Comparison of ENCODE assay signal across 26 cellular contexts in the genomic region with DNA sequence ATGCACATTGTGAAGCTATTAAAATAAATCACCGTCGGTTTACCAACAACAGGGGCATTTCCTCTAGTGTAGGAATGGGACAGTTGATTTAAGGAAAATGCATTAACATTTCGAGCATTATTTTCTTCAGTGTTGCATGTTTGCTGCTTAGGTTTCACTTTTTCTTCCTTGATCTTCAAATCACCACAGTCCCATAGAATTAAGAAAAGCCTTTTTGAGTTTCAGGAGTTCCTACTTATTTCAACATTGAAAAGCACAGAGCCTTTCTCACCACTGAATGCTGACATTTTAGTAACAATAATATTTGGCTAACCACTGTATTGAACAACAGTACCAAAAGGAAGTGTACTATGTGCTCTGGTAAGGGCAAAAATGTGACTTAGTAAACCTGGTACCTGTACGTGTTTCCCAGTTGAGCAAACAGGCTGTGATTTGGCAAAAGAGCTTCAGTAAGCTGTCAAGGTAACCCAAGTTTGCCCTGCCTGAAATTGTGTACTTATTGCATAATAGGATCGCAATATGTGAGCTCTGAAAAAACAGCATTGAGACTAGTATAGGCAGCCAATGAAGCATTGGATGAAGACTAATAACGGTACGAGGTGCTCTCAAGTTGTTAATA. TPM values are rescaled to one million over a fixed set of nuclear protein-coding genes. Genes with fewer than 3 reads are reported as not detected.
DNase-seq lines count a peak whose midpoint lies in the region; ATAC-seq, FAIRE-seq and TF ChIP-seq lines count a peak whose summit lies in the region.
"Had no signal": no experiment of that assay in that cellular context is flagged by ENCODE, and none has a peak within 500 bp of the region (broad histone marks: within the 10 kb centered on the region; RNA-seq: fewer than 3 reads in every experiment).

No MANE protein-coding gene starts in this region.

- intact Hi-C loops in HepG2 (cut with micrococcal nuclease; ENCODE audit: unreplicated experiment), result loop anchor here (10.0 kb wide), 1 partner anchor 565 kb away; no protein-coding TSS in a partner anchor
- intact Hi-C loops in vagina (cut with DNase I), result no loop called here

- in situ Hi-C loops in HepG2 (cut with HindIII; ENCODE audit: extremely low pct_ligation_motif_present, low pct_unique_long_range_greater_than_20kb), result no loop called here

- H4K20me1 ChIP-seq in HepG2 (ENCODE audit: insufficient read depth, low read length), result no peaks in the 10 kb centered on the region
- H4K20me1 ChIP-seq: BLaER1 treated with 17β-estradiol and CSF1 and Interleukin-3, amounts not matched to agents 10 nM and 100 nM had no signal

- no peaks in the 10 kb centered on the region for H3K36me3 ChIP-seq in liver (ENCODE audit: control insufficient read depth in 4 of 4, insufficient read depth in 3 of 4, low read depth in 1 of 4, low read length in 3 of 4)
- no peaks in the 10 kb centered on the region for H3K36me3 ChIP-seq in HepG2 (replicated peaks in 1 of 2; ENCODE audit: control insufficient read depth in 1 of 2, insufficient read depth in 2 of 2, low read length in 2 of 2)
- H3K36me3 ChIP-seq in endodermal cell (ENCODE audit: control insufficient read depth, insufficient read depth, low read length), result no peaks in the 10 kb centered on the region
- H3K36me3 ChIP-seq in vagina, result no peaks in the 10 kb centered on the region
- H3K36me3 ChIP-seq: BLaER1 treated with 17β-estradiol and CSF1 and Interleukin-3, amounts not matched to agents 10 nM and 100 nM; gastrocnemius medialis; thoracic aorta had no signal

- H3K27me3 ChIP-seq in liver (ENCODE audit: control insufficient read depth in 4 of 4, insufficient read depth in 4 of 4, low read length in 3 of 4) (no peaks in the 10 kb centered on the region), HepG2 (ENCODE audit: control insufficient read depth in 1 of 2, insufficient read depth in 2 of 2, low read length in 2 of 2) (peaks cover 0 to 12% of the 10 kb centered on the region in 2 experiments; a peak in 1 of 5 replicates), endodermal cell (ENCODE audit: control insufficient read depth, insufficient read depth, low read length, poor library complexity, severe bottlenecking) (no peaks in the 10 kb centered on the region), vagina (no peaks in the 10 kb centered on the region)
- H3K27me3 ChIP-seq: BLaER1 treated with 17β-estradiol and CSF1 and Interleukin-3, amounts not matched to agents 10 nM and 100 nM; gastrocnemius medialis had no signal

- no peak for DNase-seq in HepG2 (ENCODE audit: low spot score)
- DNase-seq in endodermal cell, result no peak
- no peak for DNase-seq in neural crest cell (ENCODE audit: low read depth, low spot score)
- DNase-seq in vagina (ENCODE audit: extremely low spot score in 2 of 2), result no peak
- no peak for DNase-seq in NCI-H2107 (lab: John Stamatoyannopoulos, UW)
- DNase-seq in stimulated activated naive CD4-positive, alpha-beta T cell treated with Interleukin-2 at 50 U/mL for 16 hours (lab: John Stamatoyannopoulos, UW), result no peak
- DNase-seq: ACHN; activated B cell treated with CpG ODN at 0.5 μM for 24 hours; activated CD4-positive, alpha-beta T cell treated with anti-CD3 and anti-CD28 coated beads, Interleukin-2, amount 50 U/mL, for 48 hours; activated effector memory CD4-positive, alpha-beta T cell treated with anti-CD3 and anti-CD28 coated beads, Interleukin-2, amount 50 U/mL, for 16 hours; gastrocnemius medialis; GF-D8; left colon; mucosa of descending colon; NCI-H1694 treated with DMSO at 0.1 percent for 48 hours; NCI-H226; NK-92 treated with Interleukin-12 subunit alpha and Interleukin-12 subunit beta, amount 100 ng/mL, for 24 hours had no signal

- 51% methylated on average over 7 of the region's 7 CpGs for WGBS in liver
- WGBS in HepG2 (ENCODE audit: low lambda C conversion rate), result 21% methylated on average over 7 of the region's 7 CpGs
- 86 to 91% methylated on average over 5 to 7 of the region's 7 CpGs for WGBS in endodermal cell (ENCODE audit: insufficient coverage in 1 of 2, insufficient read length in 1 of 2), 2 experiments

- H3K27me3 Mint-ChIP-seq in endodermal cell (ENCODE audit: insufficient read depth) (no peaks in the 10 kb centered on the region), neural crest cell (ENCODE audit: low read depth) (no peaks in the 10 kb centered on the region)
- H3K27me3 Mint-ChIP-seq: activated B cell treated with CpG ODN at 0.5 μM for 24 hours had no signal

- CTCF ChIA-PET in HepG2 (lab: Yijun Ruan, JAX; ENCODE audit: low intra/inter-chr PET ratio, low total read pairs), result no interaction called here

- H3K27ac Mint-ChIP-seq in endodermal cell, result no peak overlapping the region
- H3K27ac Mint-ChIP-seq in neural crest cell (ENCODE audit: unreplicated experiment), result no peak overlapping the region
- H3K27ac Mint-ChIP-seq: activated B cell treated with CpG ODN at 0.5 μM for 24 hours had no signal

- H3K9ac ChIP-seq in liver (ENCODE audit: low read depth in 1 of 2, low read length in 2 of 2) (no peak overlapping the region), HepG2 (ENCODE audit: insufficient read depth, low read depth, low read length) (no peak overlapping the region), endodermal cell (ENCODE audit: extremely low read depth, low read length, poor library complexity, severe bottlenecking) (no peak overlapping the region)
- H3K9ac ChIP-seq: BLaER1 treated with 17β-estradiol and CSF1 and Interleukin-3, amounts not matched to agents 10 nM and 100 nM had no signal

- no peaks in the 10 kb centered on the region for H3K9me3 ChIP-seq in liver (ENCODE audit: control insufficient read depth in 4 of 4, low read length in 3 of 4)
- H3K9me3 ChIP-seq in HepG2 (ENCODE audit: low read length), result no peaks in the 10 kb centered on the region
- no peaks in the 10 kb centered on the region for H3K9me3 ChIP-seq in endodermal cell (ENCODE audit: control insufficient read depth, low read length)
- no peaks in the 10 kb centered on the region for H3K9me3 ChIP-seq in vagina
- H3K9me3 ChIP-seq: BLaER1 treated with 17β-estradiol and CSF1 and Interleukin-3, amounts not matched to agents 10 nM and 100 nM; gastrocnemius medialis; mucosa of descending colon; thoracic aorta had no signal

- H3K9me3 Mint-ChIP-seq in endodermal cell, result no peaks in the 10 kb centered on the region
- H3K9me3 Mint-ChIP-seq in neural crest cell, result no peaks in the 10 kb centered on the region
- H3K9me3 Mint-ChIP-seq: activated B cell treated with CpG ODN at 0.5 μM for 24 hours had no signal

- H3K27ac ChIP-seq in liver (ENCODE audit: low read depth in 1 of 2, low read length in 2 of 2), result peak overlapping the region in 1 of 2 donors; percentile 46
- H3K27ac ChIP-seq in HepG2 (ENCODE audit: extremely low read length, insufficient read depth, low read length), result no peak overlapping the region
- no peak overlapping the region for H3K27ac ChIP-seq in endodermal cell (ENCODE audit: low read depth, low read length)
- no peak overlapping the region for H3K27ac ChIP-seq in vagina
- H3K27ac ChIP-seq: BLaER1 treated with 17β-estradiol and CSF1 and Interleukin-3, amounts not matched to agents 10 nM and 100 nM; SK-N-MC; thoracic aorta had no signal

- H3K36me3 Mint-ChIP-seq in endodermal cell (ENCODE audit: low read depth), result peaks cover 14% of the 10 kb centered on the region
- H3K36me3 Mint-ChIP-seq in neural crest cell (ENCODE audit: low read depth), result peaks cover 4% of the 10 kb centered on the region

- peak overlapping the region; percentile 56 for H3K4me3 Mint-ChIP-seq in endodermal cell
- peak overlapping the region; percentile 51 for H3K4me3 Mint-ChIP-seq in neural crest cell
- H3K4me3 Mint-ChIP-seq: activated B cell treated with CpG ODN at 0.5 μM for 24 hours had no signal

- H3K4me1 ChIP-seq in liver (ENCODE audit: control insufficient read depth in 4 of 4, insufficient read depth in 4 of 4, low read length in 3 of 4) (peaks cover 0 to 14% (median 13%) of the 10 kb centered on the region in 4 donors), HepG2 (ENCODE audit: insufficient read depth, low read length) (no peaks in the 10 kb centered on the region), endodermal cell (ENCODE audit: control insufficient read depth, insufficient read depth, low read length) (peaks cover 6% of the 10 kb centered on the region), vagina (no peaks in the 10 kb centered on the region)
- H3K4me1 ChIP-seq: BLaER1 treated with 17β-estradiol and CSF1 and Interleukin-3, amounts not matched to agents 10 nM and 100 nM; gastrocnemius medialis had no signal

- FAIRE-seq in HepG2 (lab: Jason Lieb, UNC), result no peak
- FAIRE-seq: K562 had no signal

- no peaks in the 10 kb centered on the region for H3K79me2 ChIP-seq in HepG2 (ENCODE audit: insufficient read depth, low read length)

- H3K4me1 Mint-ChIP-seq in endodermal cell (peaks cover 58% of the 10 kb centered on the region), neural crest cell (peaks cover 21% of the 10 kb centered on the region)
- H3K4me1 Mint-ChIP-seq: activated B cell treated with CpG ODN at 0.5 μM for 24 hours had no signal

- TF ChIP-seq EP300 in HepG2 (IDR thresholded peaks at IDR 0.05; ENCODE audit: low read depth in 2 of 2, low read length in 2 of 2) (no peak), HepG2 (CRISPR knock-in tag; IDR thresholded peaks at IDR 0.05; ENCODE audit: borderline replicate concordance) (no peak)

- BruUV-seq in HepG2 (replicated peaks; lab: Mats Ljungman, UMichigan), result no TSS peak

- POLR2A ChIA-PET in HepG2 (lab: Yijun Ruan, JAX), result no interaction called here

- TF ChIP-seq CTCF in liver (IDR thresholded peaks at IDR 0.05; ENCODE audit: low read depth, low read length, missing input control) (no peak), HepG2 (CRISPR knock-in tag; IDR thresholded peaks at IDR 0.05) (no peak), endodermal cell (conservative IDR thresholded peaks at IDR 0.05) (no peak), neural crest cell (conservative IDR thresholded peaks at IDR 0.05) (no peak), vagina (IDR thresholded peaks at IDR 0.05) (no peak)

- H3K4me2 ChIP-seq in HepG2 (ENCODE audit: low read depth, low read length), result no peak overlapping the region
- H3K4me2 ChIP-seq: BLaER1 treated with 17β-estradiol and CSF1 and Interleukin-3, amounts not matched to agents 10 nM and 100 nM had no signal

- ATAC-seq in HepG2, result no peak
- no peak for ATAC-seq in HG03280 (IDR thresholded peaks at IDR 0.05; ENCODE audit: unreplicated experiment)
- ATAC-seq: gastrocnemius medialis, K562, left colon, mucosa of descending colon, Panc1 had no signal

- TF ChIP-seq RAD21 in liver (IDR thresholded peaks at IDR 0.05), result peak; percentile 41 to 59
- TF ChIP-seq RAD21 in HepG2 (CRISPR knock-in tag; IDR thresholded peaks at IDR 0.05), result no peak

- H3K4me3 ChIP-seq in liver (ENCODE audit: low read depth in 1 of 3, low read length in 3 of 3) (peak overlapping the region in 1 of 3 donors; percentile 26), HepG2 (replicated peaks in 1 of 3; ENCODE audit: insufficient read depth in 1 of 3, low read depth in 2 of 3, low read length in 3 of 3) (no peak overlapping the region), endodermal cell (ENCODE audit: low read length) (no peak overlapping the region), vagina (peak overlapping the region; percentile 6 to 25)
- H3K4me3 ChIP-seq: BLaER1 treated with 17β-estradiol and CSF1 and Interleukin-3, amounts not matched to agents 10 nM and 100 nM; K562; mucosa of descending colon; SK-N-MC; thoracic aorta had no signal

- TF ChIP-seq POLR2A in HepG2 (IDR thresholded peaks at IDR 0.05; ENCODE audit: insufficient read depth in 1 of 2, low read depth in 2 of 2, low read length in 2 of 2) (no peak), vagina (IDR thresholded peaks at IDR 0.05) (no peak)

- H2AFZ ChIP-seq in HepG2 (ENCODE audit: low read length), result no peak overlapping the region

RNA-seq across cellular contexts. Expression of a gene that starts 2.2 kb away (rescaled TPM):
- total RNA-seq in liver, result under 1 TPM; 0.08 to 0.09 TPM
- under 1 TPM in 1 of 2 donors, not detected in 1; 0.06 TPM for polyA plus RNA-seq in liver
- total RNA-seq in HepG2 (2016; rRNA removed; fragmentation: Illumina TruSeq; extraction: Trizol), result 0.62 and 1.2 TPM in 2 replicates
- 1.3 and 2.1 TPM in 2 replicates for total RNA-seq in HepG2 (2016; cell fraction: cytosol; rRNA removed; fragmentation: Illumina TruSeq; extraction: Trizol; ENCODE audit: low read depth)
- total RNA-seq in HepG2 (2016; cell fraction: insoluble cytoplasmic fraction; rRNA removed; fragmentation: Illumina TruSeq; extraction: Trizol), result 0.95 and 1.2 TPM in 2 replicates
- 3.0 and 3.6 TPM in 2 replicates for total RNA-seq in HepG2 (2016; cell fraction: membrane; rRNA removed; fragmentation: Illumina TruSeq; extraction: Trizol)
- total RNA-seq in HepG2 (2016; cell fraction: nucleus; rRNA removed; fragmentation: Illumina TruSeq; extraction: Trizol), result 3.2 and 4.2 TPM in 2 replicates
- polyA plus RNA-seq in HepG2 (2011; rRNA removed), result 1.2 TPM in 2 replicates
- polyA plus RNA-seq in HepG2 (2011; cell fraction: cytosol; rRNA removed), result 0.41 and 0.42 TPM in 2 replicates
- 7.3 and 7.6 TPM in 2 replicates for polyA plus RNA-seq in HepG2 (2011; cell fraction: nucleus; rRNA removed)
- 0.29 and 0.58 TPM in 2 replicates for polyA plus RNA-seq in HepG2 (2012)
- 0.03 TPM in 2 replicates for polyA plus RNA-seq in HepG2 (2016; cell fraction: cytosol; fragmentation: Illumina TruSeq; extraction: Trizol; ENCODE audit: low read depth)
- polyA plus RNA-seq in HepG2 (2016; cell fraction: insoluble cytoplasmic fraction; fragmentation: Illumina TruSeq; extraction: Trizol; ENCODE audit: low read depth), result 0.33 and 0.40 TPM in 2 replicates
- 0.13 TPM in 1 of 2 replicates, not detected in the other for polyA plus RNA-seq in HepG2 (2016; cell fraction: membrane; fragmentation: Illumina TruSeq; extraction: Trizol; ENCODE audit: low read depth)
- 0.49 and 0.52 TPM in 2 replicates for polyA plus RNA-seq in HepG2 (2016; cell fraction: nucleus; fragmentation: Illumina TruSeq; extraction: Trizol; ENCODE audit: insufficient read depth, low read depth)
- polyA minus RNA-seq in HepG2 (2011; rRNA and poly(A)+ RNA removed; ENCODE audit: low replicate concordance), result 2.4 and 15.7 TPM in 2 replicates
- 2.3 and 3.3 TPM in 2 replicates for polyA minus RNA-seq in HepG2 (2011; cell fraction: cytosol; rRNA and poly(A)+ RNA removed)
- 84.2 and 111 TPM in 2 replicates for polyA minus RNA-seq in HepG2 (2011; cell fraction: nucleus; rRNA and poly(A)+ RNA removed)
- total RNA-seq in endodermal cell, result 10 to 100 TPM in 1 of 2 donors, 1 to 10 TPM in 1; 7.0 to 21.1 TPM
- 6.9 TPM for polyA plus RNA-seq in endodermal cell (2013, experiment 1 of 2)
- 6.8 TPM for polyA plus RNA-seq in endodermal cell (2013, experiment 2 of 2)
- total RNA-seq in neural crest cell, result 10.1 and 10.6 TPM in 2 replicates
- total RNA-seq in vagina, result 0.98 TPM
- total RNA-seq: activated B cell treated with CpG ODN at 0.5 μM for 24 hours; T-helper 2 cell treated with Interferon-gamma antibody and Interleukin-4, amounts not matched to agents 100 ng/mL and 5 ng/mL, for 36 hours; thoracic aorta had no signal
- polyA plus RNA-seq: esophagus had no signal

Comparison
In these comparisons a context has a peak if more than half of its experiments do, and no peak if none do; other contexts are left out.
1. H3K4me3 ChIP-seq: peak in vagina (2 of 2); none in HepG2 (0 of 3) and endodermal cell (single experiment).